ENCODE assay signal across 19 cellular contexts in the genomic region with DNA sequence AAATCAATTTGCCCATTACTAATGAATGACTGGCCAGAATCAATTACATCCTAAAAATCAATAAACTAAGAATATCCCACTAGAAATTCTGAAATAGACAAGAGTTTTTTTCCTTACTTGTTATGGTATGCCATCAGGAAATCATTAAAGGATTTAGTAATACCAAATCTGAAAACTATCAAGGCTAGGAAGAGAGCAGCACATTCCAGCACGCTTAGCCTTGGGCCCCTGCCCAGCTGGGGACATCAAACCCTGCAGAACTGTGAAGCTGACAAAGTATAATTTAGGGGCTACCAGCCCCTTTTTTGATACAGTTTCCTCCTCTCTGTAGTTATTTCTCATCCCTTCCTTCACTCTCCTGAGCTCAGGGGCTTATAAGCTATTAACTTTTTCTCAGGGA.
"Had no signal": no experiment of that assay in that cellular context is flagged by ENCODE, and none has a peak within 500 bp of the region (broad histone marks: within the 10 kb centered on the region; RNA-seq: fewer than 3 reads in every experiment).

No MANE protein-coding gene starts in this region.

- H3K9me3 Mint-ChIP-seq: activated CD4-positive, alpha-beta T cell treated with anti-CD3 and anti-CD28 coated beads, Interleukin-2, amount 10 ng/mL, durations not matched to agents 24 days and 14 days; T-helper 2 cell treated with Interferon-gamma antibody and Interleukin-4, amounts not matched to agents 5 μg/mL and 100 μg/mL, for 36 hours had no signal

- H3K4me1 ChIP-seq: left lung had no signal

- H3K27me3 ChIP-seq: brain microvascular endothelial cell, left lung, neutrophil had no signal

- H3K4me3 Mint-ChIP-seq: activated CD4-positive, alpha-beta T cell treated with anti-CD3 and anti-CD28 coated beads, Interleukin-2, amount 10 ng/mL, durations not matched to agents 24 days and 14 days; activated T-cell treated with anti-CD3 and anti-CD28 coated beads, Interleukin-2, amount 50 U/mL, for 72 hours; dendritic cell treated with granulocyte-macrophage colony-stimulating factor and Interleukin-4, amounts not matched to agents 40 ng/mL and 50 ng/mL, for 4 days; naive thymus-derived CD4-positive, alpha-beta T cell; stimulated activated effector memory CD8-positive, alpha-beta T cell treated with anti-CD3 and anti-CD28 coated beads, Interleukin-12 subunit alpha, Interleukin-12 subunit beta, amount 100 ng/mL, for 72 hours; T-helper 2 cell treated with Interferon-gamma antibody and Interleukin-4, amounts not matched to agents 5 μg/mL and 100 μg/mL, for 36 hours had no signal

- ATAC-seq: activated naive CD4-positive, alpha-beta T cell treated with anti-CD3 and anti-CD28 coated beads, Interleukin-2, amount 50 U/mL, for 72 hours; activated T-cell treated with anti-CD3 and anti-CD28 coated beads, Interleukin-2, amount 50 U/mL, for 72 hours; left lung; mucosa of descending colon; naive thymus-derived CD4-positive, alpha-beta T cell; stimulated activated effector memory CD8-positive, alpha-beta T cell treated with anti-CD3 and anti-CD28 coated beads, Interleukin-12 subunit alpha, Interleukin-12 subunit beta, amount 100 ng/mL, for 72 hours had no signal

- H3K4me1 Mint-ChIP-seq: activated CD4-positive, alpha-beta T cell treated with anti-CD3 and anti-CD28 coated beads, Interleukin-2, amount 10 ng/mL, durations not matched to agents 24 days and 14 days; stimulated activated effector memory CD8-positive, alpha-beta T cell treated with anti-CD3 and anti-CD28 coated beads, Interleukin-12 subunit alpha, Interleukin-12 subunit beta, amount 100 ng/mL, for 72 hours had no signal

- H3K27ac Mint-ChIP-seq: activated CD4-positive, alpha-beta T cell treated with anti-CD3 and anti-CD28 coated beads, Interleukin-2, amount 10 ng/mL, durations not matched to agents 24 days and 14 days; activated naive CD4-positive, alpha-beta T cell treated with anti-CD3 and anti-CD28 coated beads, Interleukin-2, amount 50 U/mL, for 72 hours; activated T-cell treated with anti-CD3 and anti-CD28 coated beads, Interleukin-2, amount 50 U/mL, for 72 hours; dendritic cell treated with granulocyte-macrophage colony-stimulating factor and Interleukin-4, amounts not matched to agents 40 ng/mL and 50 ng/mL, for 4 days; naive thymus-derived CD4-positive, alpha-beta T cell; stimulated activated effector memory CD8-positive, alpha-beta T cell treated with anti-CD3 and anti-CD28 coated beads, Interleukin-12 subunit alpha, Interleukin-12 subunit beta, amount 100 ng/mL, for 72 hours; T-helper 2 cell treated with Interferon-gamma antibody and Interleukin-4, amounts not matched to agents 5 μg/mL and 100 μg/mL, for 36 hours had no signal

- H3K9me3 ChIP-seq: left lung, mucosa of descending colon, neutrophil had no signal

- H3K36me3 Mint-ChIP-seq: activated naive CD4-positive, alpha-beta T cell treated with anti-CD3 and anti-CD28 coated beads, Interleukin-2, amount 50 U/mL, for 72 hours; stimulated activated effector memory CD8-positive, alpha-beta T cell treated with anti-CD3 and anti-CD28 coated beads, Interleukin-12 subunit alpha, Interleukin-12 subunit beta, amount 100 ng/mL, for 72 hours had no signal

- H3K27me3 Mint-ChIP-seq: dendritic cell treated with granulocyte-macrophage colony-stimulating factor and Interleukin-4, amounts not matched to agents 40 ng/mL and 50 ng/mL, for 4 days had no signal

- H3K27ac ChIP-seq: brain microvascular endothelial cell, left lung, neutrophil had no signal

- DNase-seq: activated CD4-positive, alpha-beta T cell treated with anti-CD3 and anti-CD28 coated beads, Interleukin-2, amount 10 ng/mL, durations not matched to agents 24 days and 14 days; activated CD4-positive, CD25-positive, alpha-beta regulatory T cell; activated CD8-positive, alpha-beta memory T cell treated with anti-CD3 and anti-CD28 coated beads, Interleukin-2, amount 50 U/mL, for 48 hours; activated gamma-delta T cell; activated T-cell treated with anti-CD3 and anti-CD28 coated beads, Interleukin-2, amount 50 U/mL, for 72 hours; amygdala; brain microvascular endothelial cell; cerebellar nuclear complex; effector memory CD4-positive, alpha-beta T cell; islet precursor cell; left lung; mammary epithelial cell; mucosa of descending colon; naive thymus-derived CD4-positive, alpha-beta T cell had no signal

- H3K36me3 ChIP-seq: brain microvascular endothelial cell, left lung, neutrophil had no signal

- H3K4me3 ChIP-seq: left lung, mucosa of descending colon had no signal
